In genomic region chr2:64213607-64214275, GRCh38 we compare ENCODE assay signal across 8 cellular contexts.
DNase-seq lines count a peak whose midpoint lies in the region; ATAC-seq lines count a peak whose summit lies in the region.

No MANE protein-coding gene starts in this region.

- ATAC-seq in GM18867 (IDR thresholded peaks at IDR 0.05; ENCODE audit: unreplicated experiment) (peak; percentile 53), HG02571 (IDR thresholded peaks at IDR 0.05; ENCODE audit: unreplicated experiment) (peak; percentile 36), left lobe of liver (peak; percentile 33)

- peak; percentile 48 for DNase-seq in OCI-M1 (lab: John Stamatoyannopoulos, UW)
- no peak for DNase-seq in left lobe of liver (ENCODE audit: low spot score)
- no peak for DNase-seq in foreskin melanocyte
- no peak for DNase-seq in Ammon's horn (ENCODE audit: low spot score)
- no peak for DNase-seq in NOMO-1 treated with DMSO at 0.1 percent for 48 hours (lab: John Stamatoyannopoulos, UW; ENCODE audit: unreplicated experiment)
- no peak for DNase-seq in effector CD8-positive, alpha-beta T cell (lab: John Stamatoyannopoulos, UW)
